24 cellular contexts compared by ENCODE assay signal in genomic region chr2:118530976-118531375, GRCh38.
DNase-seq lines count a peak whose midpoint lies in the region; ATAC-seq, FAIRE-seq and TF ChIP-seq lines count a peak whose summit lies in the region.
"Had no signal": no experiment of that assay in that cellular context is flagged by ENCODE, and none has a peak within 500 bp of the region (broad histone marks: within the 10 kb centered on the region; RNA-seq: fewer than 3 reads in every experiment).

No MANE protein-coding gene starts in this region.

- H3K27me3 ChIP-seq in K562 (ENCODE audit: control insufficient read depth in 2 of 2, insufficient read depth in 2 of 2, low read length in 2 of 2): peaks cover 0 to 8% of the 10 kb centered on the region in 2 experiments; a peak in 1 of 5 replicates
- H3K27me3 ChIP-seq: testis had no signal

- DNase-seq in Caki2 (ENCODE audit: low read depth) (peak; percentile 28), HFFc6 (peak; percentile 3), K562 (ENCODE audit: extremely low read depth in 1 of 4, low spot score in 3 of 4) (no peak), islet precursor cell (peak; percentile 79), SK-N-DZ (ENCODE audit: low spot score) (no peak)
- no peak for DNase-seq in activated CD8-positive, alpha-beta memory T cell treated with anti-CD3 and anti-CD28 coated beads, Interleukin-2, amount 50 U/mL, for 4 hours
- DNase-seq: activated CD4-positive, alpha-beta memory T cell treated with anti-CD3 and anti-CD28 coated beads, Interleukin-2, amount 10 ng/mL, durations not matched to agents 7 days and 5 days; activated naive CD4-positive, alpha-beta T cell treated with anti-CD3 and anti-CD28 coated beads for 36 hours; activated T-cell treated with anti-CD3 and anti-CD28 coated beads, Interleukin-2, amount 50 U/mL, for 24 hours; COR-L47; effector memory CD4-positive, alpha-beta T cell; HCEC 1CT; KBM-7; naive thymus-derived CD8-positive, alpha-beta T cell; NCI-H2029; NCI-H446; right cardiac atrium; testis had no signal

- in situ Hi-C loops in Caki2 (cut with HindIII; ENCODE audit: low pct_unique_long_range_greater_than_20kb, low sequenced_read_pairs): no loop called here
- in situ Hi-C loops in K562 (cut with MboI): no loop called here

- H3K27ac ChIP-seq in K562 (ENCODE audit: extremely low read depth, low read depth, low read length): no peak overlapping the region
- H3K27ac ChIP-seq: hepatocyte, testis had no signal

- H3K4me3 Mint-ChIP-seq in HFFc6: no peak overlapping the region
- H3K4me3 Mint-ChIP-seq: activated CD4-positive, alpha-beta memory T cell treated with anti-CD3 and anti-CD28 coated beads, Interleukin-2, amount 10 ng/mL, durations not matched to agents 7 days and 5 days; activated naive CD4-positive, alpha-beta T cell treated with anti-CD3 and anti-CD28 coated beads for 36 hours; activated T-cell treated with anti-CD3 and anti-CD28 coated beads, Interleukin-2, amount 50 U/mL, for 24 hours; memory B cell; naive thymus-derived CD8-positive, alpha-beta T cell; T-helper 1 cell treated with Interleukin-12 subunit alpha and Interleukin-12 subunit beta and Interleukin-4 antibody, amounts not matched to agents 30 μg/mL and 1 μg/mL, for 36 hours had no signal

- no peaks in the 10 kb centered on the region for H3K9me3 ChIP-seq in K562 (replicated peaks; ENCODE audit: control insufficient read depth, insufficient read depth, low read depth, low read length)
- H3K9me3 ChIP-seq: testis had no signal

- FAIRE-seq in K562 (lab: Jason Lieb, UNC): no peak
- FAIRE-seq: keratinocyte had no signal

- H3K79me2 ChIP-seq in K562 (ENCODE audit: control insufficient read depth, insufficient read depth, low read length): no peaks in the 10 kb centered on the region
- H3K79me2 ChIP-seq: hepatocyte had no signal

- no peak overlapping the region for H3K4me2 ChIP-seq in K562 (ENCODE audit: insufficient read depth, low read length)
- H3K4me2 ChIP-seq: hepatocyte had no signal

- ATAC-seq in K562 (no peak), GM19035 (IDR thresholded peaks at IDR 0.05; ENCODE audit: unreplicated experiment) (no peak), GM18868 (IDR thresholded peaks at IDR 0.05; ENCODE audit: unreplicated experiment) (no peak)
- ATAC-seq: naive thymus-derived CD8-positive, alpha-beta T cell; right cardiac atrium had no signal

- no peak overlapping the region for H2AFZ ChIP-seq in K562 (ENCODE audit: low read depth, low read length)
- H2AFZ ChIP-seq: hepatocyte had no signal

- CTCF ChIA-PET in K562 (lab: Yijun Ruan, JAX; ENCODE audit: low intra/inter-chr PET ratio): no interaction called here

- H3K9me1 ChIP-seq in K562 (ENCODE audit: control insufficient read depth, insufficient read depth, low read length): no peaks in the 10 kb centered on the region

- no peak for TF ChIP-seq POLR2A in K562 (conservative IDR thresholded peaks at IDR 0.05)

- no peak overlapping the region for H3K9ac ChIP-seq in K562 (ENCODE audit: insufficient read depth in 1 of 2, low read depth in 2 of 2, low read length in 2 of 2)

- no peaks in the 10 kb centered on the region for H3K36me3 Mint-ChIP-seq in HFFc6 (ENCODE audit: low read depth)
- H3K36me3 Mint-ChIP-seq: memory B cell; naive thymus-derived CD8-positive, alpha-beta T cell had no signal

- H3K4me3 ChIP-seq in K562: no peak overlapping the region
- H3K4me3 ChIP-seq: hepatocyte, testis had no signal

- H3K9me3 Mint-ChIP-seq in HFFc6: no peaks in the 10 kb centered on the region; the same call in 1 of the 2 replicates
- H3K9me3 Mint-ChIP-seq: activated CD4-positive, alpha-beta memory T cell treated with anti-CD3 and anti-CD28 coated beads, Interleukin-2, amount 10 ng/mL, durations not matched to agents 7 days and 5 days; activated naive CD4-positive, alpha-beta T cell treated with anti-CD3 and anti-CD28 coated beads for 36 hours; activated T-cell treated with anti-CD3 and anti-CD28 coated beads, Interleukin-2, amount 50 U/mL, for 24 hours; memory B cell; naive thymus-derived CD8-positive, alpha-beta T cell; T-helper 1 cell treated with Interleukin-12 subunit alpha and Interleukin-12 subunit beta and Interleukin-4 antibody, amounts not matched to agents 30 μg/mL and 1 μg/mL, for 36 hours had no signal

- TF ChIP-seq CTCF in HFFc6 (IDR thresholded peaks at IDR 0.05) (no peak), K562 (IDR thresholded peaks at IDR 0.05 in 2 of 3, conservative IDR thresholded peaks at IDR 0.05 in 1 of 3; ENCODE audit: insufficient read depth in 2 of 3, low read depth in 1 of 3, low read length in 3 of 3) (no peak)

- no peaks in the 10 kb centered on the region for H3K4me1 Mint-ChIP-seq in HFFc6 (ENCODE audit: low read depth)
- H3K4me1 Mint-ChIP-seq: activated CD4-positive, alpha-beta memory T cell treated with anti-CD3 and anti-CD28 coated beads, Interleukin-2, amount 10 ng/mL, durations not matched to agents 7 days and 5 days; naive thymus-derived CD8-positive, alpha-beta T cell had no signal

- H3K4me1 ChIP-seq in K562 (replicated peaks in 1 of 2; ENCODE audit: control insufficient read depth in 2 of 2, insufficient read depth in 2 of 2, low read length in 2 of 2): no peaks in the 10 kb centered on the region
- H3K4me1 ChIP-seq: testis had no signal

- TF ChIP-seq EP300 in K562 (IDR thresholded peaks at IDR 0.05; ENCODE audit: low read length): no peak

- no peaks in the 10 kb centered on the region for H3K36me3 ChIP-seq in K562 (ENCODE audit: control insufficient read depth, insufficient read depth, low read length)

- 7% methylated on average over 6 of the region's 6 CpGs for WGBS in K562 (ENCODE audit: insufficient coverage, low coverage, missing lambda C conversion rate)

- TF ChIP-seq RAD21 in K562 (CRISPR knock-in tag; conservative IDR thresholded peaks at IDR 0.05 in 1 of 2, IDR thresholded peaks at IDR 0.05 in 1 of 2): no peak

- H4K20me1 ChIP-seq in K562 (replicated peaks; ENCODE audit: control insufficient read depth, insufficient read depth, low read length): no peaks in the 10 kb centered on the region

- BruUV-seq in K562 (replicated peaks; lab: Mats Ljungman, UMichigan): no TSS peak

- POLR2A ChIA-PET in K562 (lab: Yijun Ruan, JAX): no interaction called here

- no peak overlapping the region for H3K27ac Mint-ChIP-seq in HFFc6
- H3K27ac Mint-ChIP-seq: activated CD4-positive, alpha-beta memory T cell treated with anti-CD3 and anti-CD28 coated beads, Interleukin-2, amount 10 ng/mL, durations not matched to agents 7 days and 5 days; activated naive CD4-positive, alpha-beta T cell treated with anti-CD3 and anti-CD28 coated beads for 36 hours; activated T-cell treated with anti-CD3 and anti-CD28 coated beads, Interleukin-2, amount 50 U/mL, for 24 hours; memory B cell; naive thymus-derived CD8-positive, alpha-beta T cell; T-helper 1 cell treated with Interleukin-12 subunit alpha and Interleukin-12 subunit beta and Interleukin-4 antibody, amounts not matched to agents 30 μg/mL and 1 μg/mL, for 36 hours had no signal

- peaks cover 3% of the 10 kb centered on the region for H3K27me3 Mint-ChIP-seq in HFFc6 (ENCODE audit: insufficient read depth)
- H3K27me3 Mint-ChIP-seq: activated CD4-positive, alpha-beta memory T cell treated with anti-CD3 and anti-CD28 coated beads, Interleukin-2, amount 10 ng/mL, durations not matched to agents 7 days and 5 days; memory B cell had no signal

- intact Hi-C loops in K562 (cut with micrococcal nuclease): loop anchor here (5.0 kb wide), 1 partner anchor 331 kb away; no protein-coding TSS in a partner anchor

TF ChIP-seq in K562, 482 proteins besides CTCF, POLR2A, EP300 and RAD21:
- peak; percentile 47; the same call in 1 of the 2 replicates for TF ChIP-seq PKNOX1 (IDR thresholded peaks at IDR 0.05)
- TF ChIP-seq ZBTB5 (IDR thresholded peaks at IDR 0.05): no peak
- TF ChIP-seq ZNF449 (CRISPR knock-in tag; IDR thresholded peaks at IDR 0.05): no peak
- no peak for TF ChIP-seq TRIM24 (IDR thresholded peaks at IDR 0.05)
- TF ChIP-seq ZZZ3 (IDR thresholded peaks at IDR 0.05): no peak
- TF ChIP-seq IRF2 (CRISPR knock-in tag; IDR thresholded peaks at IDR 0.05): no peak
- TF ChIP-seq ZNF174 (CRISPR knock-in tag; IDR thresholded peaks at IDR 0.05): no peak
- peak; percentile 22 for TF ChIP-seq MEIS2 (IDR thresholded peaks at IDR 0.05; ENCODE audit: partially characterized antibody)
- no peak for TF ChIP-seq BCOR (IDR thresholded peaks at IDR 0.05)

Comparison
In these comparisons a context has a peak if more than half of its experiments do, and no peak if none do; other contexts are left out.
1. DNase-seq: peak in Caki2 (single experiment), HFFc6 (single experiment) and islet precursor cell (single experiment); none in K562 (0 of 4), activated CD8-positive, alpha-beta memory T cell treated with anti-CD3 and anti-CD28 coated beads, Interleukin-2, amount 50 U/mL, for 4 hours (single experiment) and SK-N-DZ (single experiment).